1 cellular context compared by ENCODE assay signal in the genomic region with DNA sequence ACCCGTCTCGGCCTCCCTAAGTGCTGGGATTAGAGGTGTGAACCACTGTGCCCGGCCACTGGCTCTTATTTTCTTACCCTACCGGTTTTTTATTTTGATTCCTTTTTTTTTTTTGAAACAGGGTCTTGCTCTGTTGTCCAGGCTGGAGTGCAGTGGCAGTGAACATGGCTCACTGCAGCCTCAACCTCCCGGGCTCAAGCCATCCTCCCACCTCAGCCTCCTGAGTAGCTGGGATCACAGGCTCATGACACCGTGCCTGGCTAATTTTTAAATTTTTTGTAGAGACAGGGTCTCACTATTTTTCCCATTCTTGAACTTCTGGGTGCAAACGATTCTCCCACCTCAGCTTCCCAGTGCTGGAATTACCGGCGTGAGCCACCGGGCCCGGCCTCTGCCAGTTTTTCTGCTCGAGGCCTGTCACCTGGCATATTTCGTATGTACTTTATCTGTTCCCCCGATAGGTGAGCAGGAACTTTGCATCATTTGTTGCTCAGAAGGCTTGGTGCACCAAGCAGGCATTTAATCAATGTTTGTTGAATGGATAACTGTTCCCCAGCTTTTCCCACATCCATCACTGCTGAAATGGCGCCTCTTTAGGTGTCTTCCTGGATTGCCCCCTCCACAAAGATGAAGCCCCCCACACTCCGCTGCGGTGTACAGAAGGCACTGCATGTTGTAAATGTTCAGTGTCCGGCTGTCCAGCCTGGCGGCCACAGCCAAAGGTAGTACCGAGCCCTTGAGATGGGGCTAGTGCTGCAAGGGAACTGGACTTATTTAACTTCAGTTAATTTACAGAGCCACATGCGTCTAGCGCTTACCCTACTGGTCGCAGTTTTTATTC.
TF ChIP-seq lines count a peak whose summit lies in the region.

No MANE protein-coding gene starts in this region.

TF ChIP-seq in GM12878, 131 proteins besides CTCF, POLR2A, EP300 and RAD21:
- TF ChIP-seq HDGF (IDR thresholded peaks at IDR 0.05) = no peak
- 0 out of 2 replicates have a peak, but pooled peaks have one; percentile 43 for TF ChIP-seq STAT1 (conservative IDR thresholded peaks at IDR 0.05)
- TF ChIP-seq TCF7 (IDR thresholded peaks at IDR 0.05; ENCODE audit: borderline replicate concordance) = no peak
- TF ChIP-seq, protein P1, sequence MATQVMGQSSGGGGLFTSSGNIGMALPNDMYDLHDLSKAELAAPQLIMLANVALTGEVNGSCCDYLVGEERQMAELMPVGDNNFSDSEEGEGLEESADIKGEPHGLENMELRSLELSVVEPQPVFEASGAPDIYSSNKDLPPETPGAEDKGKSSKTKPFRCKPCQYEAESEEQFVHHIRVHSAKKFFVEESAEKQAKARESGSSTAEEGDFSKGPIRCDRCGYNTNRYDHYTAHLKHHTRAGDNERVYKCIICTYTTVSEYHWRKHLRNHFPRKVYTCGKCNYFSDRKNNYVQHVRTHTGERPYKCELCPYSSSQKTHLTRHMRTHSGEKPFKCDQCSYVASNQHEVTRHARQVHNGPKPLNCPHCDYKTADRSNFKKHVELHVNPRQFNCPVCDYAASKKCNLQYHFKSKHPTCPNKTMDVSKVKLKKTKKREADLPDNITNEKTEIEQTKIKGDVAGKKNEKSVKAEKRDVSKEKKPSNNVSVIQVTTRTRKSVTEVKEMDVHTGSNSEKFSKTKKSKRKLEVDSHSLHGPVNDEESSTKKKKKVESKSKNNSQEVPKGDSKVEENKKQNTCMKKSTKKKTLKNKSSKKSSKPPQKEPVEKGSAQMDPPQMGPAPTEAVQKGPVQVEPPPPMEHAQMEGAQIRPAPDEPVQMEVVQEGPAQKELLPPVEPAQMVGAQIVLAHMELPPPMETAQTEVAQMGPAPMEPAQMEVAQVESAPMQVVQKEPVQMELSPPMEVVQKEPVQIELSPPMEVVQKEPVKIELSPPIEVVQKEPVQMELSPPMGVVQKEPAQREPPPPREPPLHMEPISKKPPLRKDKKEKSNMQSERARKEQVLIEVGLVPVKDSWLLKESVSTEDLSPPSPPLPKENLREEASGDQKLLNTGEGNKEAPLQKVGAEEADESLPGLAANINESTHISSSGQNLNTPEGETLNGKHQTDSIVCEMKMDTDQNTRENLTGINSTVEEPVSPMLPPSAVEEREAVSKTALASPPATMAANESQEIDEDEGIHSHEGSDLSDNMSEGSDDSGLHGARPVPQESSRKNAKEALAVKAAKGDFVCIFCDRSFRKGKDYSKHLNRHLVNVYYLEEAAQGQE (IDR thresholded peaks at IDR 0.05; ENCODE audit: low read depth, low read length) = no peak
